8 cellular contexts compared by ENCODE assay signal in genomic region chrX:131633285-131633917, GRCh38.
DNase-seq lines count a peak whose midpoint lies in the region; ATAC-seq and TF ChIP-seq lines count a peak whose summit lies in the region.

No MANE protein-coding gene starts in this region.

- H3K9me3 ChIP-seq in BE2C (no peaks in the 10 kb centered on the region), thyroid gland (no peaks in the 10 kb centered on the region)

- H3K4me1 Mint-ChIP-seq in activated CD4-positive, alpha-beta T cell treated with anti-CD3 and anti-CD28 coated beads, Interleukin-2, amount 10 ng/mL, durations not matched to agents 7 days and 5 days: no peaks in the 10 kb centered on the region
- H3K4me1 Mint-ChIP-seq in effector memory CD8-positive, alpha-beta T cell (ENCODE audit: low read depth in 2 of 2): no peaks in the 10 kb centered on the region

- no peaks in the 10 kb centered on the region for H3K27me3 ChIP-seq in BE2C
- no peaks in the 10 kb centered on the region for H3K27me3 ChIP-seq in thyroid gland

- WGBS in thyroid gland, 2 donors: 27 to 43% methylated on average over 11 to 12 of the region's 13 CpGs

- DNase-seq in BE2C (peak; percentile 58), NCI-H2196 treated with DMSO at 0.1 percent for 48 hours (lab: John Stamatoyannopoulos, UW; ENCODE audit: unreplicated experiment) (peak; percentile 4), middle frontal gyrus (ENCODE audit: extremely low spot score, low spot score) (peak; percentile 4), thyroid gland (peak; percentile 31 to 51)
- DNase-seq in activated CD4-positive, alpha-beta T cell treated with anti-CD3 and anti-CD28 coated beads, Interleukin-2, amount 10 ng/mL, durations not matched to agents 7 days and 5 days: peak; percentile 57
- peak; percentile 3 to 12 (median 6) for DNase-seq in effector memory CD8-positive, alpha-beta T cell

- no peak overlapping the region for H3K4me3 Mint-ChIP-seq in activated CD4-positive, alpha-beta T cell treated with anti-CD3 and anti-CD28 coated beads, Interleukin-2, amount 10 ng/mL, durations not matched to agents 7 days and 5 days
- H3K4me3 Mint-ChIP-seq in effector memory CD8-positive, alpha-beta T cell: no peak overlapping the region

- TF ChIP-seq CTCF in BE2C (IDR thresholded peaks at IDR 0.05; ENCODE audit: low read depth, low read length) (peak; percentile 79), thyroid gland (IDR thresholded peaks at IDR 0.05) (peak in 5 of 6 experiments; percentile 50 to 66 (median 58))

- no peaks in the 10 kb centered on the region for H3K36me3 ChIP-seq in BE2C
- H3K36me3 ChIP-seq in thyroid gland: no peaks in the 10 kb centered on the region

- ATAC-seq in GM18517 (IDR thresholded peaks at IDR 0.05; ENCODE audit: unreplicated experiment): peak; percentile 76
- peak; percentile 85 for ATAC-seq in HG03064 (IDR thresholded peaks at IDR 0.05; ENCODE audit: low read depth, unreplicated experiment)
- peak; percentile 32 for ATAC-seq in effector memory CD8-positive, alpha-beta T cell (replicated peaks)

- no peak overlapping the region for H3K27ac Mint-ChIP-seq in activated CD4-positive, alpha-beta T cell treated with anti-CD3 and anti-CD28 coated beads, Interleukin-2, amount 10 ng/mL, durations not matched to agents 7 days and 5 days
- no peak overlapping the region for H3K27ac Mint-ChIP-seq in effector memory CD8-positive, alpha-beta T cell

- H3K9me3 Mint-ChIP-seq in activated CD4-positive, alpha-beta T cell treated with anti-CD3 and anti-CD28 coated beads, Interleukin-2, amount 10 ng/mL, durations not matched to agents 7 days and 5 days: no peaks in the 10 kb centered on the region
- no peaks in the 10 kb centered on the region for H3K9me3 Mint-ChIP-seq in effector memory CD8-positive, alpha-beta T cell

- TF ChIP-seq POLR2A in thyroid gland (IDR thresholded peaks at IDR 0.05): no peak

- no peaks in the 10 kb centered on the region for H3K4me1 ChIP-seq in BE2C
- H3K4me1 ChIP-seq in thyroid gland: no peaks in the 10 kb centered on the region

- POLR2A ChIA-PET in activated CD4-positive, alpha-beta T cell treated with anti-CD3 and anti-CD28 coated beads, Interleukin-2, amount 10 ng/mL, durations not matched to agents 7 days and 5 days (lab: Charles Lee): no interaction called here

- intact Hi-C loops in thyroid gland (cut with DNase I): loop anchor here (10.0 kb wide), 1 partner anchor 639 kb away; no protein-coding TSS in a partner anchor

- CTCF ChIA-PET in activated CD4-positive, alpha-beta T cell treated with anti-CD3 and anti-CD28 coated beads, Interleukin-2, amount 10 ng/mL, durations not matched to agents 7 days and 5 days (lab: Charles Lee): no interaction called here

- H3K4me3 ChIP-seq in BE2C (ENCODE audit: low read depth, low read length): no peak overlapping the region
- no peak overlapping the region for H3K4me3 ChIP-seq in thyroid gland (replicated peaks in 1 of 3)

- H3K27ac ChIP-seq in thyroid gland: no peak overlapping the region

- H3K36me3 Mint-ChIP-seq in activated CD4-positive, alpha-beta T cell treated with anti-CD3 and anti-CD28 coated beads, Interleukin-2, amount 10 ng/mL, durations not matched to agents 7 days and 5 days (ENCODE audit: low read depth): no peaks in the 10 kb centered on the region
- no peaks in the 10 kb centered on the region for H3K36me3 Mint-ChIP-seq in effector memory CD8-positive, alpha-beta T cell (ENCODE audit: insufficient read depth)

- peaks cover 2% of the 10 kb centered on the region for H3K27me3 Mint-ChIP-seq in activated CD4-positive, alpha-beta T cell treated with anti-CD3 and anti-CD28 coated beads, Interleukin-2, amount 10 ng/mL, durations not matched to agents 7 days and 5 days
- H3K27me3 Mint-ChIP-seq in effector memory CD8-positive, alpha-beta T cell: peaks cover 0 to 5% of the 10 kb centered on the region in 2 donors

Comparison
In these comparisons a context has a peak if more than half of its experiments do, and no peak if none do; other contexts are left out.
1. DNase-seq: peak in every context shown above with its lines; median percentile 58 in BE2C; 57 in activated CD4-positive, alpha-beta T cell treated with anti-CD3 and anti-CD28 coated beads, Interleukin-2, amount 10 ng/mL, durations not matched to agents 7 days and 5 days; 41 in thyroid gland; 6 in effector memory CD8-positive, alpha-beta T cell; 4 in NCI-H2196 treated with DMSO at 0.1 percent for 48 hours; 4 in middle frontal gyrus.
2. ATAC-seq: peak in every context shown above with its lines; median percentile 85 in HG03064; 76 in GM18517; 32 in effector memory CD8-positive, alpha-beta T cell.